Comparison of ENCODE assay signal across 25 cellular contexts in genomic region chr19:8075158-8076086, GRCh38. TPM values are rescaled to one million over a fixed set of nuclear protein-coding genes. Genes with fewer than 3 reads are reported as not detected.
"Had no signal": no experiment of that assay in that cellular context is flagged by ENCODE, and none has a peak within 500 bp of the region (broad histone marks: within the 10 kb centered on the region; RNA-seq: fewer than 3 reads in every experiment).

No MANE protein-coding gene starts in this region.

- ATAC-seq: activated CD4-positive, alpha-beta T cell treated with anti-CD3 and anti-CD28 coated beads for 36 hours; lower lobe of right lung; natural killer cell treated with Interleukin-12 subunit alpha and Interleukin-12 subunit beta and Interleukin-15 and Interleukin-18, amount 100 ng/mL, for 72 hours; stimulated activated memory B cell treated with anti-CD40 and anti-IgM and Interleukin-4, amounts not matched to agents 10 μg/mL and 1 μg/mL and 100 μg/mL, for 72 hours; WTC11 had no signal

- H3K27me3 Mint-ChIP-seq: activated CD4-positive, alpha-beta T cell treated with anti-CD3 and anti-CD28 coated beads for 36 hours had no signal

- H3K27me3 ChIP-seq: sigmoid colon had no signal

- H3K4me1 ChIP-seq: lower lobe of right lung, parathyroid adenoma, sigmoid colon had no signal

- H3K4me3 Mint-ChIP-seq: activated CD4-positive, alpha-beta T cell treated with anti-CD3 and anti-CD28 coated beads for 36 hours; activated naive CD8-positive, alpha-beta T cell treated with anti-CD3 and anti-CD28 coated beads, Interleukin-2, amount 10 ng/mL, durations not matched to agents 7 days and 5 days; mesothelial cell of epicardium; natural killer cell treated with Interleukin-12 subunit alpha and Interleukin-12 subunit beta and Interleukin-15 and Interleukin-18, amount 100 ng/mL, for 72 hours; stimulated activated memory B cell treated with anti-CD40 and anti-IgM and Interleukin-4, amounts not matched to agents 10 μg/mL and 1 μg/mL and 100 μg/mL, for 72 hours; WTC11 had no signal

- H3K79me2 ChIP-seq: parathyroid adenoma had no signal

- H2AFZ ChIP-seq: parathyroid adenoma had no signal

- H3K36me3 Mint-ChIP-seq: stimulated activated memory B cell treated with anti-CD40 and anti-IgM and Interleukin-4, amounts not matched to agents 10 μg/mL and 1 μg/mL and 100 μg/mL, for 72 hours had no signal

- H3K27ac ChIP-seq: dorsolateral prefrontal cortex, lower lobe of right lung, parathyroid adenoma, sigmoid colon, spleen, thoracic aorta had no signal

- H3K9ac ChIP-seq: parathyroid adenoma had no signal

- DNase-seq: activated CD4-positive, alpha-beta T cell treated with anti-CD3 and anti-CD28 coated beads for 36 hours; activated CD4-positive, alpha-beta T cell treated with anti-CD3 and anti-CD28 coated beads, Interleukin-2, amount 50 U/mL, for 48 hours; activated naive CD4-positive, alpha-beta T cell treated with Interleukin-2 at 50 U/mL for 16 hours; activated naive CD8-positive, alpha-beta T cell treated with anti-CD3 and anti-CD28 coated beads, Interleukin-2, amount 10 ng/mL, durations not matched to agents 7 days and 5 days; activated T-cell treated with anti-CD3 and anti-CD28 coated beads for 4 hours; amygdala; dorsolateral prefrontal cortex; foreskin melanocyte; glutamatergic neuron; hippocampal formation; islet precursor cell; lower lobe of right lung; sigmoid colon; spleen; stimulated activated CD4-positive, alpha-beta T cell treated with anti-CD3 and anti-CD28 coated beads, Interleukin-4, amount 100 ng/mL, for 4 hours; T-helper 2 cell had no signal

- H3K9me3 ChIP-seq: lower lobe of right lung had no signal

- H3K4me3 ChIP-seq: dorsolateral prefrontal cortex, lower lobe of right lung, sigmoid colon, spleen, thoracic aorta had no signal

- H3K27ac Mint-ChIP-seq: activated CD4-positive, alpha-beta T cell treated with anti-CD3 and anti-CD28 coated beads for 36 hours; activated naive CD8-positive, alpha-beta T cell treated with anti-CD3 and anti-CD28 coated beads, Interleukin-2, amount 10 ng/mL, durations not matched to agents 7 days and 5 days; activated T-helper 2 cell treated with anti-CD3 and anti-CD28 coated beads, Interferon-gamma antibody, Interleukin-2, Interleukin-4, amounts not matched to agents 10 μg/mL and 5 μg/mL and 100 μg/mL, durations not matched to agents 14 hours and 24 hours and 36 hours; mesothelial cell of epicardium; natural killer cell treated with Interleukin-12 subunit alpha and Interleukin-12 subunit beta and Interleukin-15 and Interleukin-18, amount 100 ng/mL, for 72 hours; stimulated activated memory B cell treated with anti-CD40 and anti-IgM and Interleukin-4, amounts not matched to agents 10 μg/mL and 1 μg/mL and 100 μg/mL, for 72 hours; WTC11 had no signal

- H3K4me1 Mint-ChIP-seq: mesothelial cell of epicardium; stimulated activated memory B cell treated with anti-CD40 and anti-IgM and Interleukin-4, amounts not matched to agents 10 μg/mL and 1 μg/mL and 100 μg/mL, for 72 hours; WTC11 had no signal

- H3K36me3 ChIP-seq: lower lobe of right lung, sigmoid colon, spleen, thoracic aorta had no signal

RNA-seq across cellular contexts. Expression of gene CCL25, which starts 22.9 kb away (rescaled TPM):
- total RNA-seq: activated T-helper 2 cell treated with anti-CD3 and anti-CD28 coated beads, Interferon-gamma antibody, Interleukin-2, Interleukin-4, amounts not matched to agents 10 μg/mL and 5 μg/mL and 100 μg/mL, durations not matched to agents 14 hours and 24 hours and 36 hours; cardiac septum; lower lobe of right lung; sigmoid colon; thoracic aorta; urinary bladder; WTC11 had no signal
- polyA plus RNA-seq: urinary bladder had no signal
